Comparison of ENCODE assay signal across 1 cellular context in genomic region chr5:856531-857425, GRCh38.
TF ChIP-seq lines count a peak whose summit lies in the region.

No MANE protein-coding gene starts in this region.

TF ChIP-seq in K562, 482 proteins besides CTCF, POLR2A, EP300 and RAD21 (continues in another document):
- TF ChIP-seq ZNF280B (CRISPR knock-in tag; IDR thresholded peaks at IDR 0.05) (no peak), ZNF263 (CRISPR knock-in tag; IDR thresholded peaks at IDR 0.05; ENCODE audit: borderline replicate concordance) (no peak), ZNF75A (CRISPR knock-in tag; IDR thresholded peaks at IDR 0.05) (no peak), GTF2E2 (tag; IDR thresholded peaks at IDR 0.05) (no peak), TAF9B (IDR thresholded peaks at IDR 0.05; ENCODE audit: partially characterized antibody) (no peak), TAF15 (IDR thresholded peaks at IDR 0.05; ENCODE audit: low read depth, low read length) (no peak), FOXA3 (CRISPR knock-in tag; conservative IDR thresholded peaks at IDR 0.05 in 1 of 2, IDR thresholded peaks at IDR 0.05 in 1 of 2) (0 out of 4 replicates have a peak, but pooled peaks of 1 of the 2 experiments have one; percentile 19), FIP1L1 (IDR thresholded peaks at IDR 0.05; ENCODE audit: low read depth, low read length, poor library complexity, severe bottlenecking) (no peak), SMARCA4 (IDR thresholded peaks at IDR 0.05) (no peak), SPI1 (IDR thresholded peaks at IDR 0.05; ENCODE audit: borderline replicate concordance, low read depth, low read length) (no peak), TSHZ1 (CRISPR knock-in tag; IDR thresholded peaks at IDR 0.05) (no peak), KHSRP (IDR thresholded peaks at IDR 0.05) (no peak), TFE3 (CRISPR knock-in tag; IDR thresholded peaks at IDR 0.05) (no peak), USF1 (CRISPR knock-in tag; IDR thresholded peaks at IDR 0.05) (peak; percentile 82), USF2 (CRISPR knock-in tag; IDR thresholded peaks at IDR 0.05) (no peak), BHLHE40 (IDR thresholded peaks at IDR 0.05; ENCODE audit: low read length) (no peak), POLR2AphosphoS5 (IDR thresholded peaks at IDR 0.05; ENCODE audit: control insufficient read depth, insufficient read depth, low read depth, low read length) (no peak), ATF7 (IDR thresholded peaks at IDR 0.05) (no peak), CBX3 (IDR thresholded peaks at IDR 0.05; ENCODE audit: borderline replicate concordance in 1 of 2, low read length in 2 of 2) (no peak), HMG20A (CRISPR knock-in tag; conservative IDR thresholded peaks at IDR 0.05) (no peak), HINFP (tag; conservative IDR thresholded peaks at IDR 0.05; ENCODE audit: low read depth) (no peak), YBX1 (IDR thresholded peaks at IDR 0.05) (no peak), ARID3A (IDR thresholded peaks at IDR 0.05; ENCODE audit: borderline replicate concordance, low read depth, low read length) (no peak), ZNF282 (CRISPR knock-in tag; IDR thresholded peaks at IDR 0.05) (0 out of 2 replicates have a peak, but pooled peaks have one; percentile 26)
- TF ChIP-seq, protein P1, sequence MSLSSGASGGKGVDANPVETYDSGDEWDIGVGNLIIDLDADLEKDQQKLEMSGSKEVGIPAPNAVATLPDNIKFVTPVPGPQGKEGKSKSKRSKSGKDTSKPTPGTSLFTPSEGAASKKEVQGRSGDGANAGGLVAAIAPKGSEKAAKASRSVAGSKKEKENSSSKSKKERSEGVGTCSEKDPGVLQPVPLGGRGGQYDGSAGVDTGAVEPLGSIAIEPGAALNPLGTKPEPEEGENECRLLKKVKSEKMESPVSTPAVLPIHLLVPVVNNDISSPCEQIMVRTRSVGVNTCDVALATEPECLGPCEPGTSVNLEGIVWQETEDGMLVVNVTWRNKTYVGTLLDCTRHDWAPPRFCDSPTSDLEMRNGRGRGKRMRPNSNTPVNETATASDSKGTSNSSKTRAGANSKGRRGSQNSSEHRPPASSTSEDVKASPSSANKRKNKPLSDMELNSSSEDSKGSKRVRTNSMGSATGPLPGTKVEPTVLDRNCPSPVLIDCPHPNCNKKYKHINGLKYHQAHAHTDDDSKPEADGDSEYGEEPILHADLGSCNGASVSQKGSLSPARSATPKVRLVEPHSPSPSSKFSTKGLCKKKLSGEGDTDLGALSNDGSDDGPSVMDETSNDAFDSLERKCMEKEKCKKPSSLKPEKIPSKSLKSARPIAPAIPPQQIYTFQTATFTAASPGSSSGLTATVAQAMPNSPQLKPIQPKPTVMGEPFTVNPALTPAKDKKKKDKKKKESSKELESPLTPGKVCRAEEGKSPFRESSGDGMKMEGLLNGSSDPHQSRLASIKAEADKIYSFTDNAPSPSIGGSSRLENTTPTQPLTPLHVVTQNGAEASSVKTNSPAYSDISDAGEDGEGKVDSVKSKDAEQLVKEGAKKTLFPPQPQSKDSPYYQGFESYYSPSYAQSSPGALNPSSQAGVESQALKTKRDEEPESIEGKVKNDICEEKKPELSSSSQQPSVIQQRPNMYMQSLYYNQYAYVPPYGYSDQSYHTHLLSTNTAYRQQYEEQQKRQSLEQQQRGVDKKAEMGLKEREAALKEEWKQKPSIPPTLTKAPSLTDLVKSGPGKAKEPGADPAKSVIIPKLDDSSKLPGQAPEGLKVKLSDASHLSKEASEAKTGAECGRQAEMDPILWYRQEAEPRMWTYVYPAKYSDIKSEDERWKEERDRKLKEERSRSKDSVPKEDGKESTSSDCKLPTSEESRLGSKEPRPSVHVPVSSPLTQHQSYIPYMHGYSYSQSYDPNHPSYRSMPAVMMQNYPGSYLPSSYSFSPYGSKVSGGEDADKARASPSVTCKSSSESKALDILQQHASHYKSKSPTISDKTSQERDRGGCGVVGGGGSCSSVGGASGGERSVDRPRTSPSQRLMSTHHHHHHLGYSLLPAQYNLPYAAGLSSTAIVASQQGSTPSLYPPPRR (CRISPR knock-in tag; IDR thresholded peaks at IDR 0.05; ENCODE audit: borderline replicate concordance), result no peak
- TF ChIP-seq, protein P2, sequence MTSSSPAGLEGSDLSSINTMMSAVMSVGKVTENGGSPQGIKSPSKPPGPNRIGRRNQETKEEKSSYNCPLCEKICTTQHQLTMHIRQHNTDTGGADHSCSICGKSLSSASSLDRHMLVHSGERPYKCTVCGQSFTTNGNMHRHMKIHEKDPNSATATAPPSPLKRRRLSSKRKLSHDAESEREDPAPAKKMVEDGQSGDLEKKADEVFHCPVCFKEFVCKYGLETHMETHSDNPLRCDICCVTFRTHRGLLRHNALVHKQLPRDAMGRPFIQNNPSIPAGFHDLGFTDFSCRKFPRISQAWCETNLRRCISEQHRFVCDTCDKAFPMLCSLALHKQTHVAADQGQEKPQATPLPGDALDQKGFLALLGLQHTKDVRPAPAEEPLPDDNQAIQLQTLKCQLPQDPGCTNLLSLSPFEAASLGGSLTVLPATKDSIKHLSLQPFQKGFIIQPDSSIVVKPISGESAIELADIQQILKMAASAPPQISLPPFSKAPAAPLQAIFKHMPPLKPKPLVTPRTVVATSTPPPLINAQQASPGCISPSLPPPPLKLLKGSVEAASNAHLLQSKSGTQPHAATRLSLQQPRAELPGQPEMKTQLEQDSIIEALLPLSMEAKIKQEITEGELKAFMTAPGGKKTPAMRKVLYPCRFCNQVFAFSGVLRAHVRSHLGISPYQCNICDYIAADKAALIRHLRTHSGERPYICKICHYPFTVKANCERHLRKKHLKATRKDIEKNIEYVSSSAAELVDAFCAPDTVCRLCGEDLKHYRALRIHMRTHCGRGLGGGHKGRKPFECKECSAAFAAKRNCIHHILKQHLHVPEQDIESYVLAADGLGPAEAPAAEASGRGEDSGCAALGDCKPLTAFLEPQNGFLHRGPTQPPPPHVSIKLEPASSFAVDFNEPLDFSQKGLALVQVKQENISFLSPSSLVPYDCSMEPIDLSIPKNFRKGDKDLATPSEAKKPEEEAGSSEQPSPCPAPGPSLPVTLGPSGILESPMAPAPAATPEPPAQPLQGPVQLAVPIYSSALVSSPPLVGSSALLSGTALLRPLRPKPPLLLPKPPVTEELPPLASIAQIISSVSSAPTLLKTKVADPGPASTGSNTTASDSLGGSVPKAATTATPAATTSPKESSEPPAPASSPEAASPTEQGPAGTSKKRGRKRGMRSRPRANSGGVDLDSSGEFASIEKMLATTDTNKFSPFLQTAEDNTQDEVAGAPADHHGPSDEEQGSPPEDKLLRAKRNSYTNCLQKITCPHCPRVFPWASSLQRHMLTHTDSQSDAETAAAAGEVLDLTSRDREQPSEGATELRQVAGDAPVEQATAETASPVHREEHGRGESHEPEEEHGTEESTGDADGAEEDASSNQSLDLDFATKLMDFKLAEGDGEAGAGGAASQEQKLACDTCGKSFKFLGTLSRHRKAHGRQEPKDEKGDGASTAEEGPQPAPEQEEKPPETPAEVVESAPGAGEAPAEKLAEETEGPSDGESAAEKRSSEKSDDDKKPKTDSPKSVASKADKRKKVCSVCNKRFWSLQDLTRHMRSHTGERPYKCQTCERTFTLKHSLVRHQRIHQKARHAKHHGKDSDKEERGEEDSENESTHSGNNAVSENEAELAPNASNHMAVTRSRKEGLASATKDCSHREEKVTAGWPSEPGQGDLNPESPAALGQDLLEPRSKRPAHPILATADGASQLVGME (CRISPR knock-in tag; IDR thresholded peaks at IDR 0.05), result no peak
- TF ChIP-seq, protein P3, sequence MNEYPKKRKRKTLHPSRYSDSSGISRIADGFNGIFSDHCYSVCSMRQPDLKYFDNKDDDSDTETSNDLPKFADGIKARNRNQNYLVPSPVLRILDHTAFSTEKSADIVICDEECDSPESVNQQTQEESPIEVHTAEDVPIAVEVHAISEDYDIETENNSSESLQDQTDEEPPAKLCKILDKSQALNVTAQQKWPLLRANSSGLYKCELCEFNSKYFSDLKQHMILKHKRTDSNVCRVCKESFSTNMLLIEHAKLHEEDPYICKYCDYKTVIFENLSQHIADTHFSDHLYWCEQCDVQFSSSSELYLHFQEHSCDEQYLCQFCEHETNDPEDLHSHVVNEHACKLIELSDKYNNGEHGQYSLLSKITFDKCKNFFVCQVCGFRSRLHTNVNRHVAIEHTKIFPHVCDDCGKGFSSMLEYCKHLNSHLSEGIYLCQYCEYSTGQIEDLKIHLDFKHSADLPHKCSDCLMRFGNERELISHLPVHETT (CRISPR knock-in tag; conservative IDR thresholded peaks at IDR 0.05 in 1 of 2, IDR thresholded peaks at IDR 0.05 in 1 of 2), result no peak
- TF ChIP-seq, protein P4, sequence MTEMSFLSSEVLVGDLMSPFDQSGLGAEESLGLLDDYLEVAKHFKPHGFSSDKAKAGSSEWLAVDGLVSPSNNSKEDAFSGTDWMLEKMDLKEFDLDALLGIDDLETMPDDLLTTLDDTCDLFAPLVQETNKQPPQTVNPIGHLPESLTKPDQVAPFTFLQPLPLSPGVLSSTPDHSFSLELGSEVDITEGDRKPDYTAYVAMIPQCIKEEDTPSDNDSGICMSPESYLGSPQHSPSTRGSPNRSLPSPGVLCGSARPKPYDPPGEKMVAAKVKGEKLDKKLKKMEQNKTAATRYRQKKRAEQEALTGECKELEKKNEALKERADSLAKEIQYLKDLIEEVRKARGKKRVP (CRISPR knock-in tag; IDR thresholded peaks at IDR 0.05), result no peak
